Comparison of ENCODE assay signal across 9 cellular contexts in the genomic region with DNA sequence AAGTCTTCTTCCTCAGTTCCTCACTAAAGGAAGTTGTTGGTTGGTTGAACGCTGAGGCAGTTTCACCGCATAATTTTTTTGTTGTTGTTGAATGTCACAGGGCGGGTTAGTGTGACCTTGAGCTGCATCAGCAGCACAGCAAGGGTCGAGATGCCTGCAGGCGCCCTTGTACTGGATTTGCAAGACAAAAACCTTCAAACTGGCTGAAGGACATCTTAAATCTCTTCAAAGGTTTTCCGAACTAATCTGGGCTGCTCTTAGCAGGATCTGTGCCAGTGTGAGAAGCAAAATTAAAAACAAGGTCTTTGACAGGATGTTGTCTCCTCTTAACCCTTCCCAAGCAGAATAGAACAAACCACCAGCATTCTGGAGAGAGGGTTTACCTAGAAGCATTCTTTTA. TPM values are rescaled to one million over a fixed set of nuclear protein-coding genes. Genes with fewer than 3 reads are reported as not detected.
DNase-seq lines count a peak whose midpoint lies in the region; ATAC-seq and TF ChIP-seq lines count a peak whose summit lies in the region.
"Had no signal": no experiment of that assay in that cellular context is flagged by ENCODE, and none has a peak within 500 bp of the region (broad histone marks: within the 10 kb centered on the region; RNA-seq: fewer than 3 reads in every experiment).

No MANE protein-coding gene starts in this region.

- H3K27me3 ChIP-seq in adrenal gland (no peaks in the 10 kb centered on the region), suprapubic skin (no peaks in the 10 kb centered on the region)

- H3K4me3 ChIP-seq in adrenal gland (peak overlapping the region in 1 of 4 donors; percentile 28), suprapubic skin (no peak overlapping the region)

- H3K4me1 ChIP-seq in adrenal gland (replicated peaks in 1 of 2) (peaks cover 26 to 67% of the 10 kb centered on the region in 2 donors), suprapubic skin (peaks cover 6% of the 10 kb centered on the region)

- DNase-seq in activated CD4-positive, alpha-beta T cell treated with anti-CD3 and anti-CD28 coated beads, Interleukin-2, amount 10 ng/mL, durations not matched to agents 24 days and 14 days, result peak; percentile 78
- DNase-seq in activated CD4-positive, alpha-beta T cell treated with anti-CD3 and anti-CD28 coated beads, Interleukin-2, amount 50 U/mL, for 1 hour, result no peak
- DNase-seq in adrenal gland (peak; percentile 47 to 75 (median 59)), immature natural killer cell (peak; percentile 21 to 27 (median 22)), DMS79 treated with DMSO at 0.1 percent for 48 hours (lab: John Stamatoyannopoulos, UW) (no peak), NCI-H2107 (lab: John Stamatoyannopoulos, UW) (no peak), suprapubic skin (ENCODE audit: low spot score in 2 of 2) (no peak)
- peak; percentile 10 for DNase-seq in stimulated activated naive CD8-positive, alpha-beta T cell treated with anti-CD3 and anti-CD28 coated beads, Interleukin-15, amount 100 ng/mL, for 72 hours
- DNase-seq: AML-193 had no signal

- H3K27ac Mint-ChIP-seq in activated CD4-positive, alpha-beta T cell treated with anti-CD3 and anti-CD28 coated beads, Interleukin-2, amount 10 ng/mL, durations not matched to agents 24 days and 14 days, result peak overlapping the region; percentile 86
- H3K27ac Mint-ChIP-seq in immature natural killer cell, result peak overlapping the region; percentile 2 to 83 (median 50)
- H3K27ac Mint-ChIP-seq in stimulated activated naive CD8-positive, alpha-beta T cell treated with anti-CD3 and anti-CD28 coated beads, Interleukin-15, amount 100 ng/mL, for 72 hours, result peak overlapping the region; percentile 87 to 89

- no peak for TF ChIP-seq EP300 in suprapubic skin (IDR thresholded peaks at IDR 0.05)

- no peaks in the 10 kb centered on the region for H3K27me3 Mint-ChIP-seq in activated CD4-positive, alpha-beta T cell treated with anti-CD3 and anti-CD28 coated beads, Interleukin-2, amount 10 ng/mL, durations not matched to agents 24 days and 14 days
- peaks cover 0 to 5% (median 0%) of the 10 kb centered on the region in 3 donors for H3K27me3 Mint-ChIP-seq in immature natural killer cell (ENCODE audit: low read depth in 3 of 3)
- H3K27me3 Mint-ChIP-seq in stimulated activated naive CD8-positive, alpha-beta T cell treated with anti-CD3 and anti-CD28 coated beads, Interleukin-15, amount 100 ng/mL, for 72 hours, result no peaks in the 10 kb centered on the region

- intact Hi-C loops in activated CD4-positive, alpha-beta T cell treated with anti-CD3 and anti-CD28 coated beads, Interleukin-2, amount 10 ng/mL, durations not matched to agents 24 days and 14 days (cut with micrococcal nuclease), result no loop called here
- intact Hi-C loops in adrenal gland (cut with DNase I), result no loop called here

- TF ChIP-seq POLR2A in adrenal gland (IDR thresholded peaks at IDR 0.05), result no peak
- TF ChIP-seq POLR2A in suprapubic skin (IDR thresholded peaks at IDR 0.05), result no peak

- no peaks in the 10 kb centered on the region for H3K36me3 ChIP-seq in adrenal gland (replicated peaks in 1 of 2)
- H3K36me3 ChIP-seq in suprapubic skin, result no peaks in the 10 kb centered on the region

- H3K9me3 ChIP-seq in adrenal gland (replicated peaks in 1 of 3), result no peaks in the 10 kb centered on the region
- H3K9me3 ChIP-seq in suprapubic skin, result no peaks in the 10 kb centered on the region

- H3K9me3 Mint-ChIP-seq in activated CD4-positive, alpha-beta T cell treated with anti-CD3 and anti-CD28 coated beads, Interleukin-2, amount 10 ng/mL, durations not matched to agents 24 days and 14 days, result no peaks in the 10 kb centered on the region
- no peaks in the 10 kb centered on the region for H3K9me3 Mint-ChIP-seq in immature natural killer cell
- H3K9me3 Mint-ChIP-seq in stimulated activated naive CD8-positive, alpha-beta T cell treated with anti-CD3 and anti-CD28 coated beads, Interleukin-15, amount 100 ng/mL, for 72 hours, result peaks cover 0 to 6% of the 10 kb centered on the region in 2 donors

- H3K27ac ChIP-seq in adrenal gland (peak overlapping the region in 3 of 5 donors; percentile 28 to 64 (median 41)), suprapubic skin (no peak overlapping the region)

- peak; percentile 54 for ATAC-seq in stimulated activated naive CD8-positive, alpha-beta T cell treated with anti-CD3 and anti-CD28 coated beads, Interleukin-15, amount 100 ng/mL, for 72 hours

- peaks cover 33% of the 10 kb centered on the region for H3K4me1 Mint-ChIP-seq in activated CD4-positive, alpha-beta T cell treated with anti-CD3 and anti-CD28 coated beads, Interleukin-2, amount 10 ng/mL, durations not matched to agents 24 days and 14 days
- peaks cover 46 to 56% of the 10 kb centered on the region in 2 donors for H3K4me1 Mint-ChIP-seq in immature natural killer cell
- H3K4me1 Mint-ChIP-seq in stimulated activated naive CD8-positive, alpha-beta T cell treated with anti-CD3 and anti-CD28 coated beads, Interleukin-15, amount 100 ng/mL, for 72 hours, result peaks cover 55% of the 10 kb centered on the region

- 6 to 14% (median 10%) methylated on average over 6 of the region's 6 CpGs for WGBS in adrenal gland, 4 donors
- WGBS in suprapubic skin, result 42% methylated on average over 6 of the region's 6 CpGs

- H3K36me3 Mint-ChIP-seq in activated CD4-positive, alpha-beta T cell treated with anti-CD3 and anti-CD28 coated beads, Interleukin-2, amount 10 ng/mL, durations not matched to agents 24 days and 14 days (ENCODE audit: low read depth), result no peaks in the 10 kb centered on the region
- H3K36me3 Mint-ChIP-seq in immature natural killer cell, result peaks cover 0 to 4% (median 0%) of the 10 kb centered on the region in 3 donors

- H3K4me3 Mint-ChIP-seq in activated CD4-positive, alpha-beta T cell treated with anti-CD3 and anti-CD28 coated beads, Interleukin-2, amount 10 ng/mL, durations not matched to agents 24 days and 14 days, result peak overlapping the region; percentile 79
- H3K4me3 Mint-ChIP-seq in immature natural killer cell, result peak overlapping the region; percentile 23 to 81 (median 48)
- peak overlapping the region; percentile 62 to 77 for H3K4me3 Mint-ChIP-seq in stimulated activated naive CD8-positive, alpha-beta T cell treated with anti-CD3 and anti-CD28 coated beads, Interleukin-15, amount 100 ng/mL, for 72 hours

- no peak for TF ChIP-seq CTCF in adrenal gland (IDR thresholded peaks at IDR 0.05)
- no peak for TF ChIP-seq CTCF in suprapubic skin (IDR thresholded peaks at IDR 0.05)

RNA-seq across cellular contexts. Expression of a gene that starts 59.4 kb away (rescaled TPM):
- 10.1 and 10.2 TPM in 2 replicates for total RNA-seq in activated CD4-positive, alpha-beta T cell treated with anti-CD3 and anti-CD28 coated beads, Interleukin-2, amount 10 ng/mL, durations not matched to agents 24 days and 14 days
- total RNA-seq in adrenal gland (10 to 100 TPM; 27.4 to 75.8 (median 50.0) TPM), suprapubic skin (10 to 100 TPM; 15.8 to 23.6 (median 18.0) TPM)
- polyA plus RNA-seq in adrenal gland (10 to 100 TPM in 1 of 3 donors, 1 to 10 TPM in 2; 8.0 to 31.4 (median 8.6) TPM), immature natural killer cell (10 to 100 TPM; 21.5 to 25.1 (median 24.4) TPM)

Comparison
In these comparisons a context has a peak if more than half of its experiments do, and no peak if none do; other contexts are left out.
1. DNase-seq: peak in activated CD4-positive, alpha-beta T cell treated with anti-CD3 and anti-CD28 coated beads, Interleukin-2, amount 10 ng/mL, durations not matched to agents 24 days and 14 days (single experiment), adrenal gland (7 of 7), immature natural killer cell (3 of 3) and stimulated activated naive CD8-positive, alpha-beta T cell treated with anti-CD3 and anti-CD28 coated beads, Interleukin-15, amount 100 ng/mL, for 72 hours (2 of 2); none in activated CD4-positive, alpha-beta T cell treated with anti-CD3 and anti-CD28 coated beads, Interleukin-2, amount 50 U/mL, for 1 hour (single experiment), DMS79 treated with DMSO at 0.1 percent for 48 hours (single experiment), NCI-H2107 (single experiment) and suprapubic skin (0 of 2).
2. Peak in every context shown above with its lines, with median percentiles within 50 percentile points of each other: H3K27ac Mint-ChIP-seq and H3K4me3 Mint-ChIP-seq.